Comparison of ENCODE assay signal across 19 cellular contexts in genomic region chr21:30979054-30979453, GRCh38. TPM values are rescaled to one million over a fixed set of nuclear protein-coding genes. Genes with fewer than 3 reads are reported as not detected.
DNase-seq lines count a peak whose midpoint lies in the region; ATAC-seq and TF ChIP-seq lines count a peak whose summit lies in the region.
"Had no signal": no experiment of that assay in that cellular context is flagged by ENCODE, and none has a peak within 500 bp of the region (broad histone marks: within the 10 kb centered on the region; RNA-seq: fewer than 3 reads in every experiment).

No MANE protein-coding gene starts in this region.

- peaks cover under 1% of the 10 kb centered on the region for H3K27me3 Mint-ChIP-seq in CD8-positive, alpha-beta T cell (ENCODE audit: low read depth)
- H3K27me3 Mint-ChIP-seq in activated naive CD8-positive, alpha-beta T cell treated with anti-CD3 and anti-CD28 coated beads, Interleukin-2, amount 10 ng/mL, durations not matched to agents 7 days and 5 days, result no peaks in the 10 kb centered on the region

- no peak overlapping the region for H3K27ac ChIP-seq in SK-N-SH (ENCODE audit: low read depth in 2 of 2, low read length in 1 of 2)
- H3K27ac ChIP-seq in CD8-positive, alpha-beta T cell (ENCODE audit: low read depth, low read length), result no peak overlapping the region
- H3K27ac ChIP-seq: SJSA1, skin epidermis had no signal

- TF ChIP-seq RAD21 in SK-N-SH (IDR thresholded peaks at IDR 0.05; ENCODE audit: low read length), result no peak

- no peaks in the 10 kb centered on the region for H3K36me3 Mint-ChIP-seq in CD8-positive, alpha-beta T cell
- peaks cover 4% of the 10 kb centered on the region for H3K36me3 Mint-ChIP-seq in activated naive CD8-positive, alpha-beta T cell treated with anti-CD3 and anti-CD28 coated beads, Interleukin-2, amount 10 ng/mL, durations not matched to agents 7 days and 5 days

- CTCF ChIA-PET in SK-N-SH (lab: Yijun Ruan, JAX), result no interaction called here
- CTCF ChIA-PET in CD8-positive, alpha-beta T cell (lab: Charles Lee), result no interaction called here

- WGBS in SK-N-SH (ENCODE audit: low lambda C conversion rate), result 21% methylated on average over 1 of the region's 1 CpG

- H3K4me3 ChIP-seq in SK-N-SH (ENCODE audit: low read depth in 2 of 2, low read length in 1 of 2), result peak overlapping the region in 1 of 2 experiments; percentile 5; a peak in 1 of 4 replicates
- no peak overlapping the region for H3K4me3 ChIP-seq in CD8-positive, alpha-beta T cell (ENCODE audit: low read depth, low read length)
- H3K4me3 ChIP-seq: SJSA1, skin epidermis had no signal

- no peaks in the 10 kb centered on the region for H3K9me2 ChIP-seq in SK-N-SH

- intact Hi-C loops in CD8-positive, alpha-beta T cell (cut with DNase I, micrococcal nuclease), result no loop called here

- no peak for TF ChIP-seq EP300 in SK-N-SH (IDR thresholded peaks at IDR 0.05; ENCODE audit: borderline replicate concordance in 1 of 2, low read depth in 1 of 2, low read length in 1 of 2)

- H3K4me2 ChIP-seq in SK-N-SH, result peak overlapping the region; percentile 11; the same call in 1 of the 2 replicates

- POLR2A ChIA-PET in SK-N-SH (lab: Yijun Ruan, JAX), result no interaction called here
- POLR2A ChIA-PET in CD8-positive, alpha-beta T cell (lab: Charles Lee), result no interaction called here
- POLR2A ChIA-PET in activated naive CD8-positive, alpha-beta T cell treated with anti-CD3 and anti-CD28 coated beads, Interleukin-2, amount 10 ng/mL, durations not matched to agents 7 days and 5 days (lab: Charles Lee), result no interaction called here

- peak overlapping the region; percentile 33 for H3K27ac Mint-ChIP-seq in CD8-positive, alpha-beta T cell
- peak overlapping the region; percentile 73 for H3K27ac Mint-ChIP-seq in activated naive CD8-positive, alpha-beta T cell treated with anti-CD3 and anti-CD28 coated beads, Interleukin-2, amount 10 ng/mL, durations not matched to agents 7 days and 5 days

- H2AFZ ChIP-seq in SK-N-SH (ENCODE audit: low read depth), result no peak overlapping the region

- H3K27me3 ChIP-seq in SK-N-SH (ENCODE audit: insufficient read depth), result no peaks in the 10 kb centered on the region; the same call in 1 of the 2 replicates
- H3K27me3 ChIP-seq in CD8-positive, alpha-beta T cell (ENCODE audit: insufficient read depth, low read length), result no peaks in the 10 kb centered on the region
- H3K27me3 ChIP-seq: SJSA1 had no signal

- ATAC-seq in SK-N-SH treated with all-trans-retinoic acid at 6 μM for 48 hours (no peak), HG03060 (IDR thresholded peaks at IDR 0.05; ENCODE audit: low read depth, unreplicated experiment) (peak; percentile 44)
- no peak for ATAC-seq in CD8-positive, alpha-beta T cell
- ATAC-seq in activated naive CD8-positive, alpha-beta T cell treated with anti-CD3 and anti-CD28 coated beads, Interleukin-2, amount 10 ng/mL, durations not matched to agents 7 days and 5 days (ENCODE audit: low read depth), result peak; percentile 85
- ATAC-seq: left colon had no signal

- no peaks in the 10 kb centered on the region for H4K20me1 ChIP-seq in SK-N-SH (ENCODE audit: insufficient read depth)

- no peak overlapping the region for H3K9ac ChIP-seq in SK-N-SH

- DNase-seq in SK-N-SH, result no peak
- DNase-seq in CD8-positive, alpha-beta T cell, result no peak
- no peak for DNase-seq in activated naive CD8-positive, alpha-beta T cell treated with anti-CD3 and anti-CD28 coated beads, Interleukin-2, amount 10 ng/mL, durations not matched to agents 7 days and 5 days
- DNase-seq in NCI-H524 (lab: John Stamatoyannopoulos, UW), result no peak
- DNase-seq in glomerular visceral epithelial cell (ENCODE audit: extremely low spot score), result no peak
- DNase-seq in stimulated activated CD4-positive, alpha-beta T cell treated with anti-CD3 and anti-CD28 coated beads, Interleukin-4, amount 100 ng/mL, for 4 hours, result no peak
- DNase-seq: amniotic stem cell, KG1, left colon, NCI-H1436 treated with DMSO at 0.1 percent for 48 hours, NCI-H446, trophoblast cell had no signal

- H3F3A ChIP-seq in SK-N-SH (replicated peaks; ENCODE audit: insufficient read depth), result no peaks in the 10 kb centered on the region

- no peaks in the 10 kb centered on the region for H3K4me1 ChIP-seq in SK-N-SH (ENCODE audit: control insufficient read depth in 1 of 2, insufficient read depth in 2 of 2, low read depth in 1 of 2, low read length in 1 of 2)
- no peaks in the 10 kb centered on the region for H3K4me1 ChIP-seq in CD8-positive, alpha-beta T cell (ENCODE audit: insufficient read depth, low read length)
- H3K4me1 ChIP-seq: SJSA1 had no signal

- no peaks in the 10 kb centered on the region for H3K9me3 Mint-ChIP-seq in CD8-positive, alpha-beta T cell
- peaks cover 1% of the 10 kb centered on the region for H3K9me3 Mint-ChIP-seq in activated naive CD8-positive, alpha-beta T cell treated with anti-CD3 and anti-CD28 coated beads, Interleukin-2, amount 10 ng/mL, durations not matched to agents 7 days and 5 days

- no peaks in the 10 kb centered on the region for H3K79me2 ChIP-seq in SK-N-SH (ENCODE audit: insufficient read depth)

- TF ChIP-seq CTCF in SK-N-SH (IDR thresholded peaks at IDR 0.05), result no peak
- TF ChIP-seq CTCF in CD8-positive, alpha-beta T cell (IDR thresholded peaks at IDR 0.05), result no peak

- peak overlapping the region; percentile 59 for H3K4me3 Mint-ChIP-seq in CD8-positive, alpha-beta T cell
- peak overlapping the region; percentile 49 for H3K4me3 Mint-ChIP-seq in activated naive CD8-positive, alpha-beta T cell treated with anti-CD3 and anti-CD28 coated beads, Interleukin-2, amount 10 ng/mL, durations not matched to agents 7 days and 5 days

- H3K36me3 ChIP-seq in SK-N-SH (replicated peaks in 1 of 2; ENCODE audit: control insufficient read depth in 1 of 2, insufficient read depth in 2 of 2, low read length in 1 of 2), result no peaks in the 10 kb centered on the region
- H3K36me3 ChIP-seq in CD8-positive, alpha-beta T cell (ENCODE audit: insufficient read depth, low read length), result no peaks in the 10 kb centered on the region
- H3K36me3 ChIP-seq: SJSA1 had no signal

- peaks cover 11% of the 10 kb centered on the region for H3K4me1 Mint-ChIP-seq in CD8-positive, alpha-beta T cell (ENCODE audit: low read depth)
- H3K4me1 Mint-ChIP-seq in activated naive CD8-positive, alpha-beta T cell treated with anti-CD3 and anti-CD28 coated beads, Interleukin-2, amount 10 ng/mL, durations not matched to agents 7 days and 5 days, result peaks cover 6% of the 10 kb centered on the region

- H3K9me3 ChIP-seq in SK-N-SH, result no peaks in the 10 kb centered on the region
- no peaks in the 10 kb centered on the region for H3K9me3 ChIP-seq in CD8-positive, alpha-beta T cell (ENCODE audit: low read length)
- H3K9me3 ChIP-seq: SJSA1 had no signal

TF ChIP-seq in SK-N-SH, 30 proteins besides CTCF, POLR2A, EP300 and RAD21:
- TF ChIP-seq RFX5 (IDR thresholded peaks at IDR 0.05; ENCODE audit: low read length) (no peak), EZH2phosphoT487 (IDR thresholded peaks at IDR 0.05; ENCODE audit: borderline replicate concordance, low read depth) (no peak)
- TF ChIP-seq, protein P1, sequence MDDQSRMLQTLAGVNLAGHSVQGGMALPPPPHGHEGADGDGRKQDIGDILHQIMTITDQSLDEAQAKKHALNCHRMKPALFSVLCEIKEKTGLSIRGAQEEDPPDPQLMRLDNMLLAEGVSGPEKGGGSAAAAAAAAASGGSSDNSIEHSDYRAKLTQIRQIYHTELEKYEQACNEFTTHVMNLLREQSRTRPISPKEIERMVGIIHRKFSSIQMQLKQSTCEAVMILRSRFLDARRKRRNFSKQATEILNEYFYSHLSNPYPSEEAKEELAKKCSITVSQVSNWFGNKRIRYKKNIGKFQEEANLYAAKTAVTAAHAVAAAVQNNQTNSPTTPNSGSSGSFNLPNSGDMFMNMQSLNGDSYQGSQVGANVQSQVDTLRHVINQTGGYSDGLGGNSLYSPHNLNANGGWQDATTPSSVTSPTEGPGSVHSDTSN (IDR thresholded peaks at IDR 0.05), result no peak

TF ChIP-seq in SK-N-SH treated with all-trans-retinoic acid at 6 μM for 48 hours, 23 proteins besides CTCF, POLR2A, EP300 and RAD21 (continues in another document):
- TF ChIP-seq, protein P2, sequence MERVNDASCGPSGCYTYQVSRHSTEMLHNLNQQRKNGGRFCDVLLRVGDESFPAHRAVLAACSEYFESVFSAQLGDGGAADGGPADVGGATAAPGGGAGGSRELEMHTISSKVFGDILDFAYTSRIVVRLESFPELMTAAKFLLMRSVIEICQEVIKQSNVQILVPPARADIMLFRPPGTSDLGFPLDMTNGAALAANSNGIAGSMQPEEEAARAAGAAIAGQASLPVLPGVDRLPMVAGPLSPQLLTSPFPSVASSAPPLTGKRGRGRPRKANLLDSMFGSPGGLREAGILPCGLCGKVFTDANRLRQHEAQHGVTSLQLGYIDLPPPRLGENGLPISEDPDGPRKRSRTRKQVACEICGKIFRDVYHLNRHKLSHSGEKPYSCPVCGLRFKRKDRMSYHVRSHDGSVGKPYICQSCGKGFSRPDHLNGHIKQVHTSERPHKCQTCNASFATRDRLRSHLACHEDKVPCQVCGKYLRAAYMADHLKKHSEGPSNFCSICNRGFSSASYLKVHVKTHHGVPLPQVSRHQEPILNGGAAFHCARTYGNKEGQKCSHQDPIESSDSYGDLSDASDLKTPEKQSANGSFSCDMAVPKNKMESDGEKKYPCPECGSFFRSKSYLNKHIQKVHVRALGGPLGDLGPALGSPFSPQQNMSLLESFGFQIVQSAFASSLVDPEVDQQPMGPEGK (CRISPR knock-in tag; IDR thresholded peaks at IDR 0.05; ENCODE audit: borderline replicate concordance), result no peak
- no peak for TF ChIP-seq TOX (CRISPR knock-in tag; IDR thresholded peaks at IDR 0.05; ENCODE audit: borderline replicate concordance)
- TF ChIP-seq ZNF8 (CRISPR knock-in tag; IDR thresholded peaks at IDR 0.05), result no peak
- no peak for TF ChIP-seq ZFP30 (CRISPR knock-in tag; IDR thresholded peaks at IDR 0.05)
- no peak for TF ChIP-seq RARB (CRISPR knock-in tag; IDR thresholded peaks at IDR 0.05)
- TF ChIP-seq ISL1 (CRISPR knock-in tag; IDR thresholded peaks at IDR 0.05), result no peak
- TF ChIP-seq ZNF70 (CRISPR knock-in tag; IDR thresholded peaks at IDR 0.05), result no peak

RNA-seq across cellular contexts. Expression of gene KRTAP19-8, which starts 59.2 kb away (rescaled TPM):
- polyA plus RNA-seq in SK-N-SH (2012; rRNA removed), result not detected in 2 replicates
- not detected in 2 replicates for polyA plus RNA-seq in SK-N-SH (2012; cell fraction: cytosol; rRNA removed)
- not detected in 2 replicates for polyA plus RNA-seq in SK-N-SH (2012; cell fraction: nucleus; rRNA removed)
- total RNA-seq in CD8-positive, alpha-beta T cell, result not detected
- not detected for total RNA-seq in activated naive CD8-positive, alpha-beta T cell treated with anti-CD3 and anti-CD28 coated beads, Interleukin-2, amount 10 ng/mL, durations not matched to agents 7 days and 5 days
- total RNA-seq: A172, cerebellum, G401, left colon, SJSA1 had no signal

Comparison
In these comparisons a context has a peak if more than half of its experiments do, and no peak if none do; other contexts are left out.
1. ATAC-seq: peak in HG03060 (single experiment) and activated naive CD8-positive, alpha-beta T cell treated with anti-CD3 and anti-CD28 coated beads, Interleukin-2, amount 10 ng/mL, durations not matched to agents 7 days and 5 days (single experiment); none in SK-N-SH treated with all-trans-retinoic acid at 6 μM for 48 hours (single experiment) and CD8-positive, alpha-beta T cell (single experiment).